Comparison of ENCODE assay signal across 1 cellular context in genomic region chr19:1605236-1606137, GRCh38.
TF ChIP-seq lines count a peak whose summit lies in the region.

UQCR11 (minus strand) TSS chr19:1605462; CDS start chr19:1605409, 53 bp downstream.

TF ChIP-seq in GM12878, 131 proteins besides CTCF, POLR2A, EP300 and RAD21 (continued from another document and continues in another):
- TF ChIP-seq SP1 (IDR thresholded peaks at IDR 0.05; ENCODE audit: low read depth, low read length), result peak; percentile 43
- peak; percentile 76 for TF ChIP-seq GABPA (IDR thresholded peaks at IDR 0.05; ENCODE audit: low read depth)
- TF ChIP-seq CHD4 (IDR thresholded peaks at IDR 0.05), result no peak
- TF ChIP-seq, protein P1, sequence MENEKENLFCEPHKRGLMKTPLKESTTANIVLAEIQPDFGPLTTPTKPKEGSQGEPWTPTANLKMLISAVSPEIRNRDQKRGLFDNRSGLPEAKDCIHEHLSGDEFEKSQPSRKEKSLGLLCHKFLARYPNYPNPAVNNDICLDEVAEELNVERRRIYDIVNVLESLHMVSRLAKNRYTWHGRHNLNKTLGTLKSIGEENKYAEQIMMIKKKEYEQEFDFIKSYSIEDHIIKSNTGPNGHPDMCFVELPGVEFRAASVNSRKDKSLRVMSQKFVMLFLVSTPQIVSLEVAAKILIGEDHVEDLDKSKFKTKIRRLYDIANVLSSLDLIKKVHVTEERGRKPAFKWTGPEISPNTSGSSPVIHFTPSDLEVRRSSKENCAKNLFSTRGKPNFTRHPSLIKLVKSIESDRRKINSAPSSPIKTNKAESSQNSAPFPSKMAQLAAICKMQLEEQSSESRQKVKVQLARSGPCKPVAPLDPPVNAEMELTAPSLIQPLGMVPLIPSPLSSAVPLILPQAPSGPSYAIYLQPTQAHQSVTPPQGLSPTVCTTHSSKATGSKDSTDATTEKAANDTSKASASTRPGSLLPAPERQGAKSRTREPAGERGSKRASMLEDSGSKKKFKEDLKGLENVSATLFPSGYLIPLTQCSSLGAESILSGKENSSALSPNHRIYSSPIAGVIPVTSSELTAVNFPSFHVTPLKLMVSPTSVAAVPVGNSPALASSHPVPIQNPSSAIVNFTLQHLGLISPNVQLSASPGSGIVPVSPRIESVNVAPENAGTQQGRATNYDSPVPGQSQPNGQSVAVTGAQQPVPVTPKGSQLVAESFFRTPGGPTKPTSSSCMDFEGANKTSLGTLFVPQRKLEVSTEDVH (IDR thresholded peaks at IDR 0.05; ENCODE audit: low read depth, partially characterized antibody), result no peak
- TF ChIP-seq, protein P2, sequence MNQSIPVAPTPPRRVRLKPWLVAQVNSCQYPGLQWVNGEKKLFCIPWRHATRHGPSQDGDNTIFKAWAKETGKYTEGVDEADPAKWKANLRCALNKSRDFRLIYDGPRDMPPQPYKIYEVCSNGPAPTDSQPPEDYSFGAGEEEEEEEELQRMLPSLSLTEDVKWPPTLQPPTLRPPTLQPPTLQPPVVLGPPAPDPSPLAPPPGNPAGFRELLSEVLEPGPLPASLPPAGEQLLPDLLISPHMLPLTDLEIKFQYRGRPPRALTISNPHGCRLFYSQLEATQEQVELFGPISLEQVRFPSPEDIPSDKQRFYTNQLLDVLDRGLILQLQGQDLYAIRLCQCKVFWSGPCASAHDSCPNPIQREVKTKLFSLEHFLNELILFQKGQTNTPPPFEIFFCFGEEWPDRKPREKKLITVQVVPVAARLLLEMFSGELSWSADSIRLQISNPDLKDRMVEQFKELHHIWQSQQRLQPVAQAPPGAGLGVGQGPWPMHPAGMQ (IDR thresholded peaks at IDR 0.05; ENCODE audit: borderline replicate concordance), result no peak
- no peak for TF ChIP-seq CBX5 (IDR thresholded peaks at IDR 0.05; ENCODE audit: low read depth)
- no peak for TF ChIP-seq YBX1 (IDR thresholded peaks at IDR 0.05)
- TF ChIP-seq SPI1 (IDR thresholded peaks at IDR 0.05; ENCODE audit: borderline replicate concordance, insufficient read depth, low read depth, low read length), result no peak
- TF ChIP-seq SUPT20H (IDR thresholded peaks at IDR 0.05; ENCODE audit: borderline replicate concordance, control insufficient read depth, low read depth, low read length), result no peak
- no peak for TF ChIP-seq FOS (IDR thresholded peaks at IDR 0.05; ENCODE audit: borderline replicate concordance, extremely low read depth, insufficient read length)
- TF ChIP-seq, protein P3, sequence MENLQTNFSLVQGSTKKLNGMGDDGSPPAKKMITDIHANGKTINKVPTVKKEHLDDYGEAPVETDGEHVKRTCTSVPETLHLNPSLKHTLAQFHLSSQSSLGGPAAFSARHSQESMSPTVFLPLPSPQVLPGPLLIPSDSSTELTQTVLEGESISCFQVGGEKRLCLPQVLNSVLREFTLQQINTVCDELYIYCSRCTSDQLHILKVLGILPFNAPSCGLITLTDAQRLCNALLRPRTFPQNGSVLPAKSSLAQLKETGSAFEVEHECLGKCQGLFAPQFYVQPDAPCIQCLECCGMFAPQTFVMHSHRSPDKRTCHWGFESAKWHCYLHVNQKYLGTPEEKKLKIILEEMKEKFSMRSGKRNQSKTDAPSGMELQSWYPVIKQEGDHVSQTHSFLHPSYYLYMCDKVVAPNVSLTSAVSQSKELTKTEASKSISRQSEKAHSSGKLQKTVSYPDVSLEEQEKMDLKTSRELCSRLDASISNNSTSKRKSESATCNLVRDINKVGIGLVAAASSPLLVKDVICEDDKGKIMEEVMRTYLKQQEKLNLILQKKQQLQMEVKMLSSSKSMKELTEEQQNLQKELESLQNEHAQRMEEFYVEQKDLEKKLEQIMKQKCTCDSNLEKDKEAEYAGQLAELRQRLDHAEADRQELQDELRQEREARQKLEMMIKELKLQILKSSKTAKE (IDR thresholded peaks at IDR 0.05; ENCODE audit: low read depth, poor library complexity, severe bottlenecking), result no peak
- no peak; the same call in 1 of the 2 replicates for TF ChIP-seq SMARCA5 (IDR thresholded peaks at IDR 0.05)
- no peak for TF ChIP-seq STAT1 (conservative IDR thresholded peaks at IDR 0.05)
- no peak for TF ChIP-seq ZNF622 (IDR thresholded peaks at IDR 0.05)
- TF ChIP-seq SMAD1 (IDR thresholded peaks at IDR 0.05; ENCODE audit: low read depth, partially characterized antibody), result no peak
- no peak for TF ChIP-seq JUND (IDR thresholded peaks at IDR 0.05; ENCODE audit: low read depth, low read length)
- peak; percentile 88; the same call in 1 of the 2 replicates for TF ChIP-seq NBN (IDR thresholded peaks at IDR 0.05)
- no peak for TF ChIP-seq MEF2B (IDR thresholded peaks at IDR 0.05; ENCODE audit: partially characterized antibody, poor library complexity, severe bottlenecking)
- TF ChIP-seq SMAD5 (IDR thresholded peaks at IDR 0.05; ENCODE audit: low read depth), result peak; percentile 17; the same call in 1 of the 2 replicates
- TF ChIP-seq NFXL1 (IDR thresholded peaks at IDR 0.05; ENCODE audit: borderline replicate concordance), result no peak
- TF ChIP-seq MXI1 (IDR thresholded peaks at IDR 0.05; ENCODE audit: low read depth, low read length), result peak; percentile 68
- no peak for TF ChIP-seq CBX3 (IDR thresholded peaks at IDR 0.05; ENCODE audit: borderline replicate concordance, low read depth)
- TF ChIP-seq STAT3 (IDR thresholded peaks at IDR 0.05; ENCODE audit: low read depth, low read length), result no peak
- TF ChIP-seq BCL11A (IDR thresholded peaks at IDR 0.05; ENCODE audit: low read depth, low read length), result no peak
- TF ChIP-seq, protein P4, sequence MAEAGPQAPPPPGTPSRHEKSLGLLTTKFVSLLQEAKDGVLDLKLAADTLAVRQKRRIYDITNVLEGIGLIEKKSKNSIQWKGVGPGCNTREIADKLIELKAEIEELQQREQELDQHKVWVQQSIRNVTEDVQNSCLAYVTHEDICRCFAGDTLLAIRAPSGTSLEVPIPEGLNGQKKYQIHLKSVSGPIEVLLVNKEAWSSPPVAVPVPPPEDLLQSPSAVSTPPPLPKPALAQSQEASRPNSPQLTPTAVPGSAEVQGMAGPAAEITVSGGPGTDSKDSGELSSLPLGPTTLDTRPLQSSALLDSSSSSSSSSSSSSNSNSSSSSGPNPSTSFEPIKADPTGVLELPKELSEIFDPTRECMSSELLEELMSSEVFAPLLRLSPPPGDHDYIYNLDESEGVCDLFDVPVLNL (IDR thresholded peaks at IDR 0.05; ENCODE audit: low read depth, low read length), result peak; percentile 64; the same call in 1 of the 2 replicates
- TF ChIP-seq TCF12 (IDR thresholded peaks at IDR 0.05; ENCODE audit: low read depth, low read length), result no peak
- TF ChIP-seq FOXK2 (IDR thresholded peaks at IDR 0.05), result no peak
- peak; percentile 82 for TF ChIP-seq USF2 (IDR thresholded peaks at IDR 0.05; ENCODE audit: borderline replicate concordance, low read depth, low read length)
- no peak for TF ChIP-seq MTA2 (IDR thresholded peaks at IDR 0.05; ENCODE audit: low read depth)
- TF ChIP-seq, protein P5, sequence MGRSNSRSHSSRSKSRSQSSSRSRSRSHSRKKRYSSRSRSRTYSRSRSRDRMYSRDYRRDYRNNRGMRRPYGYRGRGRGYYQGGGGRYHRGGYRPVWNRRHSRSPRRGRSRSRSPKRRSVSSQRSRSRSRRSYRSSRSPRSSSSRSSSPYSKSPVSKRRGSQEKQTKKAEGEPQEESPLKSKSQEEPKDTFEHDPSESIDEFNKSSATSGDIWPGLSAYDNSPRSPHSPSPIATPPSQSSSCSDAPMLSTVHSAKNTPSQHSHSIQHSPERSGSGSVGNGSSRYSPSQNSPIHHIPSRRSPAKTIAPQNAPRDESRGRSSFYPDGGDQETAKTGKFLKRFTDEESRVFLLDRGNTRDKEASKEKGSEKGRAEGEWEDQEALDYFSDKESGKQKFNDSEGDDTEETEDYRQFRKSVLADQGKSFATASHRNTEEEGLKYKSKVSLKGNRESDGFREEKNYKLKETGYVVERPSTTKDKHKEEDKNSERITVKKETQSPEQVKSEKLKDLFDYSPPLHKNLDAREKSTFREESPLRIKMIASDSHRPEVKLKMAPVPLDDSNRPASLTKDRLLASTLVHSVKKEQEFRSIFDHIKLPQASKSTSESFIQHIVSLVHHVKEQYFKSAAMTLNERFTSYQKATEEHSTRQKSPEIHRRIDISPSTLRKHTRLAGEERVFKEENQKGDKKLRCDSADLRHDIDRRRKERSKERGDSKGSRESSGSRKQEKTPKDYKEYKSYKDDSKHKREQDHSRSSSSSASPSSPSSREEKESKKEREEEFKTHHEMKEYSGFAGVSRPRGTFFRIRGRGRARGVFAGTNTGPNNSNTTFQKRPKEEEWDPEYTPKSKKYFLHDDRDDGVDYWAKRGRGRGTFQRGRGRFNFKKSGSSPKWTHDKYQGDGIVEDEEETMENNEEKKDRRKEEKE (IDR thresholded peaks at IDR 0.05), result no peak
- no peak for TF ChIP-seq SIX5 (IDR thresholded peaks at IDR 0.05; ENCODE audit: low read depth, low read length, severe bottlenecking)
- TF ChIP-seq POU2F2 (IDR thresholded peaks at IDR 0.05; ENCODE audit: borderline replicate concordance, low read depth, low read length), result no peak
- no peak for TF ChIP-seq HDGF (IDR thresholded peaks at IDR 0.05)
- TF ChIP-seq TAF1 (IDR thresholded peaks at IDR 0.05; ENCODE audit: borderline replicate concordance, low read depth, low read length), result no peak
- peak; percentile 5; the same call in 1 of the 2 replicates for TF ChIP-seq ELK1 (IDR thresholded peaks at IDR 0.05; ENCODE audit: low read depth, low read length)
- no peak; the same call in 1 of the 2 replicates for TF ChIP-seq BACH1 (IDR thresholded peaks at IDR 0.05; ENCODE audit: borderline replicate concordance)
- TF ChIP-seq TARDBP (IDR thresholded peaks at IDR 0.05; ENCODE audit: borderline replicate concordance), result 0 out of 2 replicates have a peak, but pooled peaks have one; percentile 16
- TF ChIP-seq POLR2AphosphoS2 (IDR thresholded peaks at IDR 0.05; ENCODE audit: low read depth, low read length), result no peak
- TF ChIP-seq CREM (IDR thresholded peaks at IDR 0.05; ENCODE audit: low read depth), result peak; percentile 23; the same call in 1 of the 2 replicates
- TF ChIP-seq NFIC (IDR thresholded peaks at IDR 0.05; ENCODE audit: low read depth, low read length), result no peak
- peak; percentile 72; the same call in 1 of the 2 replicates for TF ChIP-seq ZNF384 (IDR thresholded peaks at IDR 0.05; ENCODE audit: borderline replicate concordance, low read depth, low read length)
- TF ChIP-seq HDAC2 (IDR thresholded peaks at IDR 0.05), result no peak
- no peak for TF ChIP-seq ZNF274 (IDR thresholded peaks at IDR 0.05; ENCODE audit: insufficient read depth, insufficient read length)
- peak; percentile 72 for TF ChIP-seq NKRF (conservative IDR thresholded peaks at IDR 0.05)
- TF ChIP-seq RELA (IDR thresholded peaks at IDR 0.05; ENCODE audit: borderline replicate concordance, partially characterized antibody), result peak; percentile 16
- no peak for TF ChIP-seq CEBPZ (IDR thresholded peaks at IDR 0.05; ENCODE audit: low read depth, low read length)
- TF ChIP-seq CREB1 (IDR thresholded peaks at IDR 0.05; ENCODE audit: low read depth), result 0 out of 2 replicates have a peak, but pooled peaks have one; percentile 16
